In genomic region chr7:105270117-105270516, GRCh38 we compare ENCODE assay signal across 10 cellular contexts.
DNase-seq lines count a peak whose midpoint lies in the region; ATAC-seq and TF ChIP-seq lines count a peak whose summit lies in the region.
"Had no signal": no experiment of that assay in that cellular context is flagged by ENCODE, and none has a peak within 500 bp of the region (broad histone marks: within the 10 kb centered on the region; RNA-seq: fewer than 3 reads in every experiment).

No MANE protein-coding gene starts in this region.

- no peaks in the 10 kb centered on the region for H3K27me3 Mint-ChIP-seq in activated CD8-positive, alpha-beta T cell treated with anti-CD3 and anti-CD28 coated beads for 36 hours
- H3K27me3 Mint-ChIP-seq in activated CD8-positive, alpha-beta T cell treated with anti-CD3 and anti-CD28 coated beads, Interleukin-2, amount 10 ng/mL, durations not matched to agents 7 days and 5 days (ENCODE audit: low read depth): no peaks in the 10 kb centered on the region
- no peaks in the 10 kb centered on the region for H3K27me3 Mint-ChIP-seq in effector memory CD8-positive, alpha-beta T cell
- H3K27me3 Mint-ChIP-seq in Calu3 (ENCODE audit: unreplicated experiment): no peaks in the 10 kb centered on the region

- H3K27ac Mint-ChIP-seq in activated CD8-positive, alpha-beta T cell treated with anti-CD3 and anti-CD28 coated beads for 36 hours: no peak overlapping the region
- no peak overlapping the region for H3K27ac Mint-ChIP-seq in activated CD8-positive, alpha-beta T cell treated with anti-CD3 and anti-CD28 coated beads, Interleukin-2, amount 10 ng/mL, durations not matched to agents 7 days and 5 days
- peak overlapping the region; percentile 1 to 82 for H3K27ac Mint-ChIP-seq in effector memory CD8-positive, alpha-beta T cell
- no peak overlapping the region for H3K27ac Mint-ChIP-seq in Calu3 (ENCODE audit: unreplicated experiment)

- intact Hi-C loops in activated CD8-positive, alpha-beta T cell treated with anti-CD3 and anti-CD28 coated beads for 36 hours (cut with micrococcal nuclease): no loop called here
- intact Hi-C loops in Calu3 (cut with micrococcal nuclease; ENCODE audit: unreplicated experiment): no loop called here

- DNase-seq in activated CD8-positive, alpha-beta T cell treated with anti-CD3 and anti-CD28 coated beads for 36 hours: peak; percentile 20
- DNase-seq in activated CD8-positive, alpha-beta T cell treated with anti-CD3 and anti-CD28 coated beads, Interleukin-2, amount 10 ng/mL, durations not matched to agents 7 days and 5 days: no peak
- peak; percentile 57 for DNase-seq in NCI-H69 (lab: John Stamatoyannopoulos, UW)
- DNase-seq in effector memory CD8-positive, alpha-beta T cell: no peak
- DNase-seq in putamen (ENCODE audit: low spot score): peak; percentile 13
- DNase-seq in Calu3: no peak
- no peak for DNase-seq in NCI-H1930 (lab: John Stamatoyannopoulos, UW)
- no peak for DNase-seq in EL
- DNase-seq: activated CD4-positive, CD25-positive, alpha-beta regulatory T cell; NCI-H1694 had no signal

- no peak for ATAC-seq in activated CD8-positive, alpha-beta T cell treated with anti-CD3 and anti-CD28 coated beads for 36 hours
- ATAC-seq in activated CD8-positive, alpha-beta T cell treated with anti-CD3 and anti-CD28 coated beads, Interleukin-2, amount 10 ng/mL, durations not matched to agents 7 days and 5 days: no peak
- no peak for ATAC-seq in effector memory CD8-positive, alpha-beta T cell (replicated peaks)

- no peaks in the 10 kb centered on the region for H3K36me3 Mint-ChIP-seq in activated CD8-positive, alpha-beta T cell treated with anti-CD3 and anti-CD28 coated beads for 36 hours (ENCODE audit: low read depth)
- H3K36me3 Mint-ChIP-seq in activated CD8-positive, alpha-beta T cell treated with anti-CD3 and anti-CD28 coated beads, Interleukin-2, amount 10 ng/mL, durations not matched to agents 7 days and 5 days (ENCODE audit: low read depth): no peaks in the 10 kb centered on the region
- H3K36me3 Mint-ChIP-seq in effector memory CD8-positive, alpha-beta T cell (ENCODE audit: insufficient read depth): no peaks in the 10 kb centered on the region
- H3K36me3 Mint-ChIP-seq in Calu3 (ENCODE audit: insufficient read depth, unreplicated experiment): no peaks in the 10 kb centered on the region

- no peak for TF ChIP-seq CTCF in activated CD8-positive, alpha-beta T cell treated with anti-CD3 and anti-CD28 coated beads for 36 hours (IDR thresholded peaks at IDR 0.05)
- no peak for TF ChIP-seq CTCF in Calu3 (IDR thresholded peaks at IDR 0.05; ENCODE audit: unreplicated experiment)

- BruUV-seq in Calu3 (replicated peaks; lab: Mats Ljungman, UMichigan): no TSS peak

- CTCF ChIA-PET in activated CD8-positive, alpha-beta T cell treated with anti-CD3 and anti-CD28 coated beads for 36 hours (lab: Charles Lee): interaction anchor here (1.9 kb wide), 1 partner anchor 117 kb away, joined by 4 read pairs; no protein-coding TSS in a partner anchor
- CTCF ChIA-PET in activated CD8-positive, alpha-beta T cell treated with anti-CD3 and anti-CD28 coated beads, Interleukin-2, amount 10 ng/mL, durations not matched to agents 7 days and 5 days (lab: Charles Lee): no interaction called here
- CTCF ChIA-PET in Calu3 (lab: Charles Lee): no interaction called here

- peak overlapping the region; percentile 9 for H3K4me3 Mint-ChIP-seq in activated CD8-positive, alpha-beta T cell treated with anti-CD3 and anti-CD28 coated beads for 36 hours
- H3K4me3 Mint-ChIP-seq in activated CD8-positive, alpha-beta T cell treated with anti-CD3 and anti-CD28 coated beads, Interleukin-2, amount 10 ng/mL, durations not matched to agents 7 days and 5 days: no peak overlapping the region
- peak overlapping the region; percentile 77 to 85 for H3K4me3 Mint-ChIP-seq in effector memory CD8-positive, alpha-beta T cell
- H3K4me3 Mint-ChIP-seq in Calu3 (ENCODE audit: low read depth, unreplicated experiment): no peak overlapping the region

- POLR2A ChIA-PET in activated CD8-positive, alpha-beta T cell treated with anti-CD3 and anti-CD28 coated beads for 36 hours (lab: Charles Lee): no interaction called here
- POLR2A ChIA-PET in activated CD8-positive, alpha-beta T cell treated with anti-CD3 and anti-CD28 coated beads, Interleukin-2, amount 10 ng/mL, durations not matched to agents 7 days and 5 days (lab: Charles Lee): interaction anchor here (0.5 to 1.1 kb wide), 3 partner anchors 8 to 262 kb away, joined by 3 read pairs; no protein-coding TSS in a partner anchor

- peaks cover 38% of the 10 kb centered on the region for H3K4me1 Mint-ChIP-seq in activated CD8-positive, alpha-beta T cell treated with anti-CD3 and anti-CD28 coated beads for 36 hours (ENCODE audit: low read depth)
- H3K4me1 Mint-ChIP-seq in activated CD8-positive, alpha-beta T cell treated with anti-CD3 and anti-CD28 coated beads, Interleukin-2, amount 10 ng/mL, durations not matched to agents 7 days and 5 days (ENCODE audit: low read depth): peaks cover 23% of the 10 kb centered on the region
- H3K4me1 Mint-ChIP-seq in effector memory CD8-positive, alpha-beta T cell (ENCODE audit: low read depth in 2 of 2): peaks cover 35 to 68% of the 10 kb centered on the region in 2 donors
- H3K4me1 Mint-ChIP-seq in Calu3 (ENCODE audit: low read depth, unreplicated experiment): peaks cover 17% of the 10 kb centered on the region

- no peaks in the 10 kb centered on the region for H3K9me3 Mint-ChIP-seq in activated CD8-positive, alpha-beta T cell treated with anti-CD3 and anti-CD28 coated beads for 36 hours
- no peaks in the 10 kb centered on the region for H3K9me3 Mint-ChIP-seq in activated CD8-positive, alpha-beta T cell treated with anti-CD3 and anti-CD28 coated beads, Interleukin-2, amount 10 ng/mL, durations not matched to agents 7 days and 5 days (ENCODE audit: insufficient read depth)
- no peaks in the 10 kb centered on the region for H3K9me3 Mint-ChIP-seq in effector memory CD8-positive, alpha-beta T cell
- H3K9me3 Mint-ChIP-seq in Calu3 (ENCODE audit: low read depth, unreplicated experiment): no peaks in the 10 kb centered on the region

Comparison
In these comparisons a context has a peak if more than half of its experiments do, and no peak if none do; other contexts are left out.
1. DNase-seq: peak in activated CD8-positive, alpha-beta T cell treated with anti-CD3 and anti-CD28 coated beads for 36 hours (single experiment), NCI-H69 (single experiment) and putamen (single experiment); none in activated CD8-positive, alpha-beta T cell treated with anti-CD3 and anti-CD28 coated beads, Interleukin-2, amount 10 ng/mL, durations not matched to agents 7 days and 5 days (single experiment), effector memory CD8-positive, alpha-beta T cell (0 of 3), Calu3 (single experiment), NCI-H1930 (0 of 2) and EL (single experiment).
2. H3K4me3 Mint-ChIP-seq: peak in activated CD8-positive, alpha-beta T cell treated with anti-CD3 and anti-CD28 coated beads for 36 hours (single experiment) and effector memory CD8-positive, alpha-beta T cell (2 of 2); none in activated CD8-positive, alpha-beta T cell treated with anti-CD3 and anti-CD28 coated beads, Interleukin-2, amount 10 ng/mL, durations not matched to agents 7 days and 5 days (single experiment) and Calu3 (single experiment).
3. H3K27ac Mint-ChIP-seq: peak in effector memory CD8-positive, alpha-beta T cell (2 of 2); none in activated CD8-positive, alpha-beta T cell treated with anti-CD3 and anti-CD28 coated beads for 36 hours (single experiment), activated CD8-positive, alpha-beta T cell treated with anti-CD3 and anti-CD28 coated beads, Interleukin-2, amount 10 ng/mL, durations not matched to agents 7 days and 5 days (single experiment) and Calu3 (single experiment).